In genomic region chr10:53370347-53370746, GRCh38 we compare ENCODE assay signal across 28 cellular contexts.
"Had no signal": no experiment of that assay in that cellular context is flagged by ENCODE, and none has a peak within 500 bp of the region (broad histone marks: within the 10 kb centered on the region; RNA-seq: fewer than 3 reads in every experiment).

No MANE protein-coding gene starts in this region.

- H3K4me1 ChIP-seq: stomach, suprapubic skin, testis, thyroid gland, tibial artery, transverse colon, upper lobe of left lung, upper lobe of right lung, uterus, vagina had no signal

- FAIRE-seq: urothelium cell line had no signal

- H3K27me3 Mint-ChIP-seq: stimulated activated memory B cell treated with anti-CD40 and anti-IgM and Interleukin-4, amounts not matched to agents 10 μg/mL and 1 μg/mL and 100 μg/mL, for 72 hours; stimulated activated naive B cell treated with anti-CD40 and anti-IgM and Interleukin-4, amounts not matched to agents 10 μg/mL and 1 μg/mL and 100 μg/mL, for 72 hours; stimulated activated naive CD8-positive, alpha-beta T cell treated with anti-CD3 and anti-CD28 coated beads, Interleukin-15, amount 100 ng/mL, for 72 hours; stimulated activated naive CD8-positive, alpha-beta T cell treated with anti-CD3 and anti-CD28 coated beads, Interleukin-15, Interleukin-2, amounts not matched to agents 100 ng/mL and 50 ng/mL, for 24 hours; type B pancreatic cell had no signal

- H3K4me3 Mint-ChIP-seq: stimulated activated effector memory CD8-positive, alpha-beta T cell treated with anti-CD3 and anti-CD28 coated beads, Interleukin-12 subunit alpha, Interleukin-12 subunit beta, amount 100 ng/mL, for 72 hours; stimulated activated memory B cell treated with anti-CD40 and anti-IgM and Interleukin-4, amounts not matched to agents 10 μg/mL and 1 μg/mL and 100 μg/mL, for 72 hours; stimulated activated naive B cell treated with anti-CD40 and anti-IgM and Interleukin-4, amounts not matched to agents 10 μg/mL and 1 μg/mL and 100 μg/mL, for 72 hours; stimulated activated naive CD8-positive, alpha-beta T cell treated with anti-CD3 and anti-CD28 coated beads, Interleukin-15, amount 100 ng/mL, for 72 hours; stimulated activated naive CD8-positive, alpha-beta T cell treated with anti-CD3 and anti-CD28 coated beads, Interleukin-15, Interleukin-2, amounts not matched to agents 100 ng/mL and 50 ng/mL, for 24 hours; type B pancreatic cell had no signal

- H3K36me3 Mint-ChIP-seq: stimulated activated effector memory CD8-positive, alpha-beta T cell treated with anti-CD3 and anti-CD28 coated beads, Interleukin-12 subunit alpha, Interleukin-12 subunit beta, amount 100 ng/mL, for 72 hours; stimulated activated memory B cell treated with anti-CD40 and anti-IgM and Interleukin-4, amounts not matched to agents 10 μg/mL and 1 μg/mL and 100 μg/mL, for 72 hours; stimulated activated naive B cell treated with anti-CD40 and anti-IgM and Interleukin-4, amounts not matched to agents 10 μg/mL and 1 μg/mL and 100 μg/mL, for 72 hours; type B pancreatic cell had no signal

- H3K27ac Mint-ChIP-seq: stimulated activated effector memory CD8-positive, alpha-beta T cell treated with anti-CD3 and anti-CD28 coated beads, Interleukin-12 subunit alpha, Interleukin-12 subunit beta, amount 100 ng/mL, for 72 hours; stimulated activated memory B cell treated with anti-CD40 and anti-IgM and Interleukin-4, amounts not matched to agents 10 μg/mL and 1 μg/mL and 100 μg/mL, for 72 hours; stimulated activated naive B cell treated with anti-CD40 and anti-IgM and Interleukin-4, amounts not matched to agents 10 μg/mL and 1 μg/mL and 100 μg/mL, for 72 hours; stimulated activated naive CD8-positive, alpha-beta T cell treated with anti-CD3 and anti-CD28 coated beads, Interleukin-15, amount 100 ng/mL, for 72 hours; stimulated activated naive CD8-positive, alpha-beta T cell treated with anti-CD3 and anti-CD28 coated beads, Interleukin-15, Interleukin-2, amounts not matched to agents 100 ng/mL and 50 ng/mL, for 24 hours; type B pancreatic cell had no signal

- H3K27me3 ChIP-seq: stomach, suprapubic skin, testis, thyroid gland, tibial artery, transverse colon, upper lobe of left lung, upper lobe of right lung, uterus, vagina had no signal

- ATAC-seq: stimulated activated effector memory CD8-positive, alpha-beta T cell treated with anti-CD3 and anti-CD28 coated beads, Interleukin-12 subunit alpha, Interleukin-12 subunit beta, amount 100 ng/mL, for 72 hours; stimulated activated memory B cell treated with anti-CD40 and anti-IgM and Interleukin-4, amounts not matched to agents 10 μg/mL and 1 μg/mL and 100 μg/mL, for 72 hours; stimulated activated naive B cell treated with anti-CD40 and anti-IgM and Interleukin-4, amounts not matched to agents 10 μg/mL and 1 μg/mL and 100 μg/mL, for 72 hours; stimulated activated naive CD8-positive, alpha-beta T cell treated with anti-CD3 and anti-CD28 coated beads, Interleukin-15, amount 100 ng/mL, for 72 hours; stimulated activated naive CD8-positive, alpha-beta T cell treated with anti-CD3 and anti-CD28 coated beads, Interleukin-15, Interleukin-2, amounts not matched to agents 100 U/mL and 50 U/mL, for 24 hours; upper lobe of right lung had no signal

- H3K4me3 ChIP-seq: stomach, suprapubic skin, testis, thoracic aorta, thyroid gland, tibial artery, transverse colon, upper lobe of left lung, upper lobe of right lung, uterus, vagina had no signal

- H3K4me1 Mint-ChIP-seq: stimulated activated effector memory CD8-positive, alpha-beta T cell treated with anti-CD3 and anti-CD28 coated beads, Interleukin-12 subunit alpha, Interleukin-12 subunit beta, amount 100 ng/mL, for 72 hours; stimulated activated memory B cell treated with anti-CD40 and anti-IgM and Interleukin-4, amounts not matched to agents 10 μg/mL and 1 μg/mL and 100 μg/mL, for 72 hours; stimulated activated naive B cell treated with anti-CD40 and anti-IgM and Interleukin-4, amounts not matched to agents 10 μg/mL and 1 μg/mL and 100 μg/mL, for 72 hours; stimulated activated naive CD8-positive, alpha-beta T cell treated with anti-CD3 and anti-CD28 coated beads, Interleukin-15, amount 100 ng/mL, for 72 hours had no signal

- DNase-seq: stimulated activated CD4-positive, alpha-beta T cell treated with anti-CD3 and anti-CD28 coated beads, Interleukin-2, amount 100 ng/mL, for 48 hours; stimulated activated CD4-positive, alpha-beta T cell treated with anti-CD3 and anti-CD28 coated beads, Interleukin-4, amount 100 ng/mL, for 1 hour; stimulated activated CD4-positive, alpha-beta T cell treated with anti-CD3 and anti-CD28 coated beads, Interleukin-4, amount 100 ng/mL, for 24 hours; stimulated activated CD4-positive, alpha-beta T cell treated with anti-CD3 and anti-CD28 coated beads, Interleukin-4, amount 100 ng/mL, for 4 hours; stimulated activated CD8-positive, alpha-beta memory T cell treated with anti-CD3 and anti-CD28 coated beads, Interleukin-4, amount 100 ng/mL, for 48 hours; stimulated activated naive B cell treated with anti-CD40 and anti-IgM and Interleukin-4, amounts not matched to agents 10 μg/mL and 1 μg/mL and 100 μg/mL, for 72 hours; stimulated activated naive CD4-positive, alpha-beta T cell; stimulated activated naive CD4-positive, alpha-beta T cell treated with Interleukin-2 at 50 U/mL for 16 hours; stimulated activated naive CD8-positive, alpha-beta T cell treated with anti-CD3 and anti-CD28 coated beads, Interleukin-15, amount 100 ng/mL, for 72 hours; stimulated activated naive CD8-positive, alpha-beta T cell treated with anti-CD3 and anti-CD28 coated beads, Interleukin-15, Interleukin-2, amounts not matched to agents 100 U/mL and 50 U/mL, for 24 hours; stomach; substantia nigra; testis; thyroid gland; tibial artery; transverse colon; trophoblast cell; upper lobe of left lung; upper lobe of right lung; uterus had no signal

- H3K9me3 Mint-ChIP-seq: type B pancreatic cell had no signal

- H3K9me3 ChIP-seq: testis, thoracic aorta, thyroid gland, tibial artery, transverse colon, upper lobe of left lung, upper lobe of right lung, uterus, vagina had no signal

- H3K36me3 ChIP-seq: stomach, suprapubic skin, thoracic aorta, thyroid gland, tibial artery, transverse colon, upper lobe of left lung, upper lobe of right lung, uterus, vagina had no signal

- H3K27ac ChIP-seq: stomach, suprapubic skin, testis, thoracic aorta, thyroid gland, tibial artery, transverse colon, upper lobe of left lung, upper lobe of right lung, uterus, vagina had no signal
